In genomic region chr3:16264708-16265454, GRCh38 we compare ENCODE assay signal across 8 cellular contexts. TPM values are rescaled to one million over a fixed set of nuclear protein-coding genes. Genes with fewer than 3 reads are reported as not detected.
DNase-seq lines count a peak whose midpoint lies in the region; ATAC-seq and TF ChIP-seq lines count a peak whose summit lies in the region.

Gene DPH3, minus strand, starts transcription at chr3:16264943. Its CDS starts 67 bp downstream, at chr3:16264876.
Gene OXNAD1, plus strand, starts transcription at chr3:16265212. Its CDS starts 5,741 bp downstream, at chr3:16270953.

- no peak within 1 kb of the TSS for H2AFZ ChIP-seq in OCI-LY1 (ENCODE audit: low read length)

- H3K4me1 ChIP-seq in HUES64 (ENCODE audit: insufficient read depth, low read length) (no peaks in the 10 kb centered on the region), OCI-LY1 (ENCODE audit: insufficient read depth, low read length, severe bottlenecking) (peaks cover 41% of the 10 kb centered on the region)

- H3K9me2 ChIP-seq in OCI-LY1 (ENCODE audit: low read depth, low read length) = no peaks in the 10 kb centered on the region

- peak; percentile 99 for ATAC-seq in GM21447 (IDR thresholded peaks at IDR 0.05; ENCODE audit: unreplicated experiment)

- H3K4me1 Mint-ChIP-seq in endothelial cell (ENCODE audit: unreplicated experiment) (peaks cover 22% of the 10 kb centered on the region), mesothelial cell of epicardium (peaks cover 25% of the 10 kb centered on the region)

- no peaks in the 10 kb centered on the region for H4K20me1 ChIP-seq in OCI-LY1 (ENCODE audit: insufficient read depth, low read length)

- H3K27ac ChIP-seq in HUES64 (ENCODE audit: low read depth, low read length) (peak within 1 kb of the TSS; percentile 92), OCI-LY1 (ENCODE audit: low read depth, low read length, poor library complexity, severe bottlenecking) (peak within 1 kb of the TSS; percentile 6)

- H3K9ac ChIP-seq in HUES64 (ENCODE audit: low read depth, low read length) = peak within 1 kb of the TSS; percentile 93
- peak within 1 kb of the TSS; percentile 81 for H3K9ac ChIP-seq in OCI-LY1 (ENCODE audit: low read length)

- under 1% methylated on average over 61 of the region's 61 CpGs for WGBS in HUES64

- H3K36me3 Mint-ChIP-seq in endothelial cell (ENCODE audit: low read depth, unreplicated experiment) (peaks cover 3% of the 10 kb centered on the region), mesothelial cell of epicardium (peaks cover 2% of the 10 kb centered on the region)

- peaks cover 21% of the 10 kb centered on the region for H3K36me3 ChIP-seq in HUES64 (ENCODE audit: insufficient read depth, low read length)
- peaks cover 12% of the 10 kb centered on the region; the same call in 1 of the 2 replicates for H3K36me3 ChIP-seq in OCI-LY1 (ENCODE audit: insufficient read depth, low read length)

- no peaks in the 10 kb centered on the region for H3K27me3 Mint-ChIP-seq in endothelial cell (ENCODE audit: unreplicated experiment)
- no peaks in the 10 kb centered on the region for H3K27me3 Mint-ChIP-seq in mesothelial cell of epicardium (ENCODE audit: low read depth)

- H3F3A ChIP-seq in OCI-LY1 (ENCODE audit: insufficient read depth, low read length) = no peaks in the 10 kb centered on the region

- TF ChIP-seq CTCF in OCI-LY1 (IDR thresholded peaks at IDR 0.05; ENCODE audit: low read length) = no peak
- no peak for TF ChIP-seq CTCF in endothelial cell (IDR thresholded peaks at IDR 0.05; ENCODE audit: unreplicated experiment)
- no peak for TF ChIP-seq CTCF in mesothelial cell of epicardium (IDR thresholded peaks at IDR 0.05; ENCODE audit: unreplicated experiment)

- peak; percentile 98 for DNase-seq in D341Med (ENCODE audit: low spot score)
- peak; percentile 99 for DNase-seq in activated CD8-positive, alpha-beta memory T cell treated with anti-CD3 and anti-CD28 coated beads, Interleukin-2, amount 50 U/mL, for 4 hours
- peak; percentile 98 for DNase-seq in endothelial cell (ENCODE audit: low spot score)
- peak; percentile 99 for DNase-seq in mesothelial cell of epicardium (ENCODE audit: low spot score in 2 of 2, unreplicated experiment in 2 of 2)
- peak; percentile 99 for DNase-seq in stimulated activated CD8-positive, alpha-beta memory T cell treated with anti-CD3 and anti-CD28 coated beads, Interleukin-15, amount 100 ng/mL, for 48 hours (ENCODE audit: low read depth in 2 of 2)

- H3K4me2 ChIP-seq in OCI-LY1 (ENCODE audit: low read length) = peak within 1 kb of the TSS; percentile 98

- H3K4me3 Mint-ChIP-seq in endothelial cell (ENCODE audit: unreplicated experiment) (peak within 1 kb of the TSS; percentile 98), mesothelial cell of epicardium (peak within 1 kb of the TSS; percentile 99)

- H3K27me3 ChIP-seq in HUES64 (ENCODE audit: insufficient read depth, low read length) (no peaks in the 10 kb centered on the region), OCI-LY1 (ENCODE audit: insufficient read depth, low read length) (no peaks in the 10 kb centered on the region)

- H3K9me3 ChIP-seq in HUES64 (ENCODE audit: insufficient read depth, low read depth, low read length) (no peaks in the 10 kb centered on the region), OCI-LY1 (ENCODE audit: low read length) (no peaks in the 10 kb centered on the region)

- H3K9me3 Mint-ChIP-seq in endothelial cell (ENCODE audit: unreplicated experiment) (no peaks in the 10 kb centered on the region), mesothelial cell of epicardium (no peaks in the 10 kb centered on the region)

- peaks cover 23% of the 10 kb centered on the region for H3K79me2 ChIP-seq in OCI-LY1 (ENCODE audit: insufficient read depth, low read length)

- H3K4me3 ChIP-seq in HUES64 (ENCODE audit: low read length) (peak within 1 kb of the TSS; percentile 92), OCI-LY1 (ENCODE audit: low read depth, low read length, poor library complexity, severe bottlenecking) (peak within 1 kb of the TSS; percentile 89)

- H3K27ac Mint-ChIP-seq in endothelial cell (ENCODE audit: unreplicated experiment) = peak within 1 kb of the TSS; percentile 98
- H3K27ac Mint-ChIP-seq in mesothelial cell of epicardium = peak within 1 kb of the TSS; percentile 100

RNA-seq across cellular contexts. Expression of gene DPH3, which starts in this region (rescaled TPM):
- polyA plus RNA-seq in HUES64 (2013, experiment 1 of 2) = 29.6 TPM
- 28.6 TPM for polyA plus RNA-seq in HUES64 (2013, experiment 2 of 2)
- total RNA-seq in endothelial cell (ENCODE audit: unreplicated experiment) = 33.3 TPM
- total RNA-seq in mesothelial cell of epicardium = 15.4 to 19.3 TPM (median 17.2 TPM) in 3 replicates

RNA-seq across cellular contexts. Expression of gene OXNAD1, which starts in this region (rescaled TPM):
- 13.8 TPM for polyA plus RNA-seq in HUES64 (2013, experiment 1 of 2)
- polyA plus RNA-seq in HUES64 (2013, experiment 2 of 2) = 15.4 TPM
- total RNA-seq in endothelial cell (ENCODE audit: unreplicated experiment) (10.9 TPM), mesothelial cell of epicardium (10.6 to 13.2 TPM (median 12.3 TPM) in 3 replicates)

Comparison
In these comparisons a context has a peak if more than half of its experiments do, and no peak if none do; other contexts are left out.
1. Peak in every context shown above with its lines: DNase-seq, ATAC-seq, H3K4me3 ChIP-seq and H3K27ac ChIP-seq.